ENCODE assay signal across 20 cellular contexts in the genomic region with DNA sequence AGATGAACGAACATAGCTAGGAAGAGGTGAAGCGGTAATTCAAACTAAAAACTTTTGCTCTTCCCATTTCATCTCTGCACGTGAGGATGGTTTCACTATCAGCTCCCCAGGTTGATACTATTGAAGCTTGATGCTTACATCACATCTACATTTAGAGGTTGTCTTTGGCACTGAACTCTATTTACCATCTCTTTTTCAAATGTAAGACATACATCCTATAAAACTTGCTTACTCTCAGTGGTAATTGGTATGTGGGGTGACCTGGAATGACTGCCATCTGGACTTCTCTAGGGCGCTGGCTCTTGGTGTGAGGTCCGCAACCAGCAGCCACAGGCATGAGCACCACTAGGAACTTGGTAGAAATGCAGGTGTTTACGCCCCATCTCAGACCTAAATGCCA.
"Had no signal": no experiment of that assay in that cellular context is flagged by ENCODE, and none has a peak within 500 bp of the region (broad histone marks: within the 10 kb centered on the region; RNA-seq: fewer than 3 reads in every experiment).

No MANE protein-coding gene starts in this region.

- H3K27me3 ChIP-seq: cardiac muscle cell, right lobe of liver had no signal

- H3K27ac Mint-ChIP-seq: activated CD4-positive, alpha-beta T cell treated with anti-CD3 and anti-CD28 coated beads, Interleukin-2, amount 10 ng/mL, durations not matched to agents 24 days and 14 days; activated CD8-positive, alpha-beta T cell treated with anti-CD3 and anti-CD28 coated beads for 36 hours; activated naive CD8-positive, alpha-beta T cell treated with anti-CD3 and anti-CD28 coated beads, Interleukin-2, amount 10 ng/mL, durations not matched to agents 7 days and 5 days; activated T-helper 17 cell treated with anti-CD3 and anti-CD28 coated beads, Interleukin-2, amount 50 U/mL, for 72 hours had no signal

- H3K9me3 Mint-ChIP-seq: activated CD4-positive, alpha-beta T cell treated with anti-CD3 and anti-CD28 coated beads, Interleukin-2, amount 10 ng/mL, durations not matched to agents 24 days and 14 days; activated CD8-positive, alpha-beta T cell treated with anti-CD3 and anti-CD28 coated beads for 36 hours; activated naive CD8-positive, alpha-beta T cell treated with anti-CD3 and anti-CD28 coated beads, Interleukin-2, amount 10 ng/mL, durations not matched to agents 7 days and 5 days; activated T-helper 17 cell treated with anti-CD3 and anti-CD28 coated beads, Interleukin-2, amount 50 U/mL, for 72 hours; effector memory CD8-positive, alpha-beta T cell; naive B cell had no signal

- H3K4me3 Mint-ChIP-seq: activated CD4-positive, alpha-beta T cell treated with anti-CD3 and anti-CD28 coated beads, Interleukin-2, amount 10 ng/mL, durations not matched to agents 24 days and 14 days; activated CD8-positive, alpha-beta T cell treated with anti-CD3 and anti-CD28 coated beads for 36 hours; activated naive CD8-positive, alpha-beta T cell treated with anti-CD3 and anti-CD28 coated beads, Interleukin-2, amount 10 ng/mL, durations not matched to agents 7 days and 5 days; effector memory CD8-positive, alpha-beta T cell had no signal

- H3K36me3 ChIP-seq: cardiac muscle cell, right lobe of liver, thoracic aorta had no signal

- H3K9me3 ChIP-seq: psoas muscle, right lobe of liver, thoracic aorta had no signal

- H3K4me3 ChIP-seq: cardiac muscle cell, psoas muscle, right lobe of liver, smooth muscle cell, thoracic aorta had no signal

- ATAC-seq: activated CD8-positive, alpha-beta T cell treated with anti-CD3 and anti-CD28 coated beads for 36 hours; activated T-helper 17 cell treated with anti-CD3 and anti-CD28 coated beads, Interleukin-2, amount 50 U/mL, for 72 hours; effector memory CD8-positive, alpha-beta T cell; left lobe of liver; psoas muscle; right lobe of liver had no signal

- H3K36me3 Mint-ChIP-seq: activated naive CD8-positive, alpha-beta T cell treated with anti-CD3 and anti-CD28 coated beads, Interleukin-2, amount 10 ng/mL, durations not matched to agents 7 days and 5 days; naive B cell had no signal

- DNase-seq: activated CD4-positive, alpha-beta T cell treated with anti-CD3 and anti-CD28 coated beads, Interleukin-2, amount 10 ng/mL, durations not matched to agents 24 days and 14 days; activated CD8-positive, alpha-beta T cell treated with anti-CD3 and anti-CD28 coated beads for 36 hours; activated naive CD4-positive, alpha-beta T cell treated with Interleukin-2 at 50 U/mL for 16 hours; activated naive CD8-positive, alpha-beta T cell treated with anti-CD3 and anti-CD28 coated beads, Interleukin-2, amount 10 ng/mL, durations not matched to agents 7 days and 5 days; activated T-cell treated with anti-CD3 and anti-CD28 coated beads, Interleukin-2, amount 50 U/mL, for 1 hour; amygdala; dermis blood vessel endothelial cell; effector memory CD8-positive, alpha-beta T cell; foreskin fibroblast; kidney; mammary epithelial cell; naive B cell; psoas muscle; right lobe of liver; stimulated activated CD4-positive, alpha-beta T cell treated with anti-CD3 and anti-CD28 coated beads, Interleukin-4, amount 100 ng/mL, for 1 hour had no signal

- H3K27me3 Mint-ChIP-seq: activated CD4-positive, alpha-beta T cell treated with anti-CD3 and anti-CD28 coated beads, Interleukin-2, amount 10 ng/mL, durations not matched to agents 24 days and 14 days; activated CD8-positive, alpha-beta T cell treated with anti-CD3 and anti-CD28 coated beads for 36 hours; activated naive CD8-positive, alpha-beta T cell treated with anti-CD3 and anti-CD28 coated beads, Interleukin-2, amount 10 ng/mL, durations not matched to agents 7 days and 5 days; activated T-helper 17 cell treated with anti-CD3 and anti-CD28 coated beads, Interleukin-2, amount 50 U/mL, for 72 hours; effector memory CD8-positive, alpha-beta T cell; naive B cell had no signal

- H3K27ac ChIP-seq: psoas muscle, right lobe of liver, thoracic aorta had no signal
